In genomic region chr1:37663426-37664000, GRCh38 we compare ENCODE assay signal across 2 cellular contexts.
TF ChIP-seq lines count a peak whose summit lies in the region.

No MANE protein-coding gene starts in this region.

TF ChIP-seq in IMR-90, 13 proteins besides CTCF, POLR2A, EP300 and RAD21:
- TF ChIP-seq RCOR1 (IDR thresholded peaks at IDR 0.05; ENCODE audit: insufficient replicate concordance, low read length), result no peak
- no peak for TF ChIP-seq MXI1 (IDR thresholded peaks at IDR 0.05; ENCODE audit: borderline replicate concordance, low read depth, low read length)
- no peak for TF ChIP-seq BHLHE40 (IDR thresholded peaks at IDR 0.05; ENCODE audit: low read depth, low read length)
- no peak for TF ChIP-seq CEBPB (IDR thresholded peaks at IDR 0.05; ENCODE audit: low read depth, low read length)
- no peak for TF ChIP-seq ELK1 (IDR thresholded peaks at IDR 0.05; ENCODE audit: borderline replicate concordance, low read depth, low read length)
- TF ChIP-seq SMC3 (IDR thresholded peaks at IDR 0.05; ENCODE audit: low read depth, low read length), result no peak
- no peak for TF ChIP-seq RFX5 (IDR thresholded peaks at IDR 0.05; ENCODE audit: low read depth, low read length)
- TF ChIP-seq CHD1 (IDR thresholded peaks at IDR 0.05; ENCODE audit: low read depth, low read length), result no peak
- no peak for TF ChIP-seq FOS (IDR thresholded peaks at IDR 0.05; ENCODE audit: low read depth, low read length)
- no peak for TF ChIP-seq NFE2L2 (IDR thresholded peaks at IDR 0.05; ENCODE audit: low read depth, low read length)
- TF ChIP-seq USF2 (IDR thresholded peaks at IDR 0.05; ENCODE audit: low read depth, low read length), result no peak
- no peak for TF ChIP-seq MAFK (IDR thresholded peaks at IDR 0.05; ENCODE audit: low read depth, low read length)
- no peak for TF ChIP-seq MAZ (IDR thresholded peaks at IDR 0.05; ENCODE audit: borderline replicate concordance, low read depth, low read length)

TF ChIP-seq in H1, 55 proteins besides CTCF, POLR2A, EP300 and RAD21:
- TF ChIP-seq EZH2 (IDR thresholded peaks at IDR 0.05; ENCODE audit: low read depth, low read length, severe bottlenecking) (no peak), POLR2AphosphoS5 (IDR thresholded peaks at IDR 0.05; ENCODE audit: low read depth, low read length) (no peak), TBP (IDR thresholded peaks at IDR 0.05; ENCODE audit: low read depth, low read length) (no peak), CHD1 (IDR thresholded peaks at IDR 0.05; ENCODE audit: low read depth, low read length) (no peak), EGR1 (IDR thresholded peaks at IDR 0.05; ENCODE audit: borderline replicate concordance, low read depth, low read length) (no peak), SUZ12 (IDR thresholded peaks at IDR 0.05; ENCODE audit: low read length) (no peak), JUND (IDR thresholded peaks at IDR 0.05; ENCODE audit: low read length) (no peak), KDM5A (IDR thresholded peaks at IDR 0.05; ENCODE audit: low read length) (no peak), CHD2 (IDR thresholded peaks at IDR 0.05; ENCODE audit: low read length) (no peak), CBX8 (IDR thresholded peaks at IDR 0.05; ENCODE audit: borderline replicate concordance, low read depth, low read length) (no peak), BCL11A (IDR thresholded peaks at IDR 0.05; ENCODE audit: low read depth in 2 of 2, low read length in 2 of 2) (no peak), SIRT6 (IDR thresholded peaks at IDR 0.05; ENCODE audit: low read length) (no peak), ASH2L (IDR thresholded peaks at IDR 0.05; ENCODE audit: low read length) (no peak), SIN3A (conservative IDR thresholded peaks at IDR 0.05 in 1 of 2, IDR thresholded peaks at IDR 0.05 in 1 of 2; ENCODE audit: low read depth in 1 of 2, low read length in 2 of 2) (no peak)
